ENCODE assay signal across 14 cellular contexts in genomic region chr20:62551408-62552323, GRCh38.
DNase-seq lines count a peak whose midpoint lies in the region; ATAC-seq lines count a peak whose summit lies in the region.
"Had no signal": no experiment of that assay in that cellular context is flagged by ENCODE, and none has a peak within 500 bp of the region (broad histone marks: within the 10 kb centered on the region; RNA-seq: fewer than 3 reads in every experiment).

No MANE protein-coding gene starts in this region.

- POLR2A ChIA-PET in T-cell (lab: Charles Lee) = no interaction called here

- H3K27ac Mint-ChIP-seq in T-cell = no peak overlapping the region
- H3K27ac Mint-ChIP-seq in stimulated activated memory B cell treated with anti-CD40 and anti-IgM and Interleukin-4, amounts not matched to agents 10 μg/mL and 1 μg/mL and 100 μg/mL, for 72 hours = no peak overlapping the region

- H3K27me3 Mint-ChIP-seq in T-cell = peaks cover 29 to 48% of the 10 kb centered on the region in 2 donors
- H3K27me3 Mint-ChIP-seq in stimulated activated memory B cell treated with anti-CD40 and anti-IgM and Interleukin-4, amounts not matched to agents 10 μg/mL and 1 μg/mL and 100 μg/mL, for 72 hours = peaks cover 93% of the 10 kb centered on the region

- peak overlapping the region; percentile 34 to 75 (median 41) for H3K4me3 Mint-ChIP-seq in T-cell
- H3K4me3 Mint-ChIP-seq in stimulated activated memory B cell treated with anti-CD40 and anti-IgM and Interleukin-4, amounts not matched to agents 10 μg/mL and 1 μg/mL and 100 μg/mL, for 72 hours = peak overlapping the region; percentile 52

- DNase-seq in DMS 273 (lab: John Stamatoyannopoulos, UW; ENCODE audit: unreplicated experiment) (peak; percentile 50), DMS 273 treated with DMSO at 0.1 percent for 48 hours (lab: John Stamatoyannopoulos, UW) (no peak), T-cell (peak in 6 of 34 experiments; percentile 1 to 12 (median 10)), iPS-NIHi11 (ENCODE audit: low spot score) (peak; percentile 81)
- DNase-seq in activated CD4-positive, alpha-beta T cell treated with anti-CD3 and anti-CD28 coated beads for 1 hour = no peak
- DNase-seq: activated gamma-delta T cell; GF-D8; kidney; NCI-H524 treated with DMSO at 0.1 percent for 48 hours; small intestine; stimulated activated naive CD4-positive, alpha-beta T cell treated with Interleukin-2 at 50 U/mL for 16 hours had no signal

- H3K4me1 Mint-ChIP-seq in T-cell = peaks cover 7 to 12% (median 8%) of the 10 kb centered on the region in 3 donors
- peaks cover 19% of the 10 kb centered on the region for H3K4me1 Mint-ChIP-seq in stimulated activated memory B cell treated with anti-CD40 and anti-IgM and Interleukin-4, amounts not matched to agents 10 μg/mL and 1 μg/mL and 100 μg/mL, for 72 hours

- peak in 3 of 4 experiments; percentile 40 to 54 (median 43) for ATAC-seq in T-cell (replicated peaks in 1 of 4)
- no peak for ATAC-seq in stimulated activated memory B cell treated with anti-CD40 and anti-IgM and Interleukin-4, amounts not matched to agents 10 μg/mL and 1 μg/mL and 100 μg/mL, for 72 hours
- no peak for ATAC-seq in HG02642 (IDR thresholded peaks at IDR 0.05; ENCODE audit: poor library complexity, unreplicated experiment)
- no peak for ATAC-seq in HG03571 (IDR thresholded peaks at IDR 0.05; ENCODE audit: unreplicated experiment)

- H3K9me3 Mint-ChIP-seq in T-cell = no peaks in the 10 kb centered on the region
- no peaks in the 10 kb centered on the region for H3K9me3 Mint-ChIP-seq in stimulated activated memory B cell treated with anti-CD40 and anti-IgM and Interleukin-4, amounts not matched to agents 10 μg/mL and 1 μg/mL and 100 μg/mL, for 72 hours

- CTCF ChIA-PET in T-cell (lab: Charles Lee) = interaction anchor here in 1 of 2 donors (0.6 kb wide), 1 partner anchor 42 kb away, joined by 3 read pairs; no protein-coding TSS in a partner anchor

- H3K36me3 Mint-ChIP-seq in T-cell = no peaks in the 10 kb centered on the region
- H3K36me3 Mint-ChIP-seq in stimulated activated memory B cell treated with anti-CD40 and anti-IgM and Interleukin-4, amounts not matched to agents 10 μg/mL and 1 μg/mL and 100 μg/mL, for 72 hours = no peaks in the 10 kb centered on the region

Comparison
In these comparisons a context has a peak if more than half of its experiments do, and no peak if none do; other contexts are left out.
1. DNase-seq: peak in DMS 273 (single experiment) and iPS-NIHi11 (single experiment); none in DMS 273 treated with DMSO at 0.1 percent for 48 hours (single experiment) and activated CD4-positive, alpha-beta T cell treated with anti-CD3 and anti-CD28 coated beads for 1 hour (single experiment).
2. ATAC-seq: peak in T-cell (3 of 4); none in stimulated activated memory B cell treated with anti-CD40 and anti-IgM and Interleukin-4, amounts not matched to agents 10 μg/mL and 1 μg/mL and 100 μg/mL, for 72 hours (single experiment), HG02642 (single experiment) and HG03571 (single experiment).